In the genomic region with DNA sequence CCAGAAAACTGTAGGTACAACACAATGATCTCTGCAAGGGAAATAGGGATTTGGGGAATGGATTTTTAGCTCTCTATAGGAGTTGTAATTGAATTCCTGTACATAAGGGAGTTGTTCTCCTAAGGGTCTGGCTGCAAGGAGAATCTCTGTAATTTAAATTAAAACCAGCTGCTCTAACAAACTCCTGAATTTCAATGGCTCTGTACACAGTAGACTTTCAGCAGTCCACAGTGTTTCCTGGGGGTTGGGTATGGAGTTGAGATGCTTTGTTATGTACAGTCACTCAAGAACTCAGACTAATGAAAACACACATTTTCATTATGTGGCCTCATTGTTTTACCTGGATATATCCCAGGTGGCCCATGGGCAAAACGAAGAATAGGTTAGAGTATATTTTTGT, we compare ENCODE assay signal across 34 cellular contexts.
A peak's percentile ranks its signal among the peaks of the same experiment; 100 is the strongest.
DNase-seq lines count a peak whose midpoint lies in the region; ATAC-seq, FAIRE-seq and TF ChIP-seq lines count a peak whose summit lies in the region.
"Had no signal": no experiment of that assay in that cellular context is flagged by ENCODE, and none has a peak within 500 bp of the region (broad histone marks: within the 10 kb centered on the region; RNA-seq: fewer than 3 reads in every experiment).

No MANE protein-coding gene starts in this region.

- H3K4me3 ChIP-seq in AG10803 (ENCODE audit: low read length) (no peak overlapping the region), HEK293 (ENCODE audit: low read depth, low read length) (no peak overlapping the region), astrocyte (ENCODE audit: insufficient read depth, low read depth, low read length) (no peak overlapping the region), fibroblast of villous mesenchyme (ENCODE audit: low read depth, low read length) (no peak overlapping the region)
- H3K4me3 ChIP-seq: neural progenitor cell, thoracic aorta, uterus had no signal

- H3K36me3 ChIP-seq in HEK293 (ENCODE audit: control insufficient read depth in 2 of 2, insufficient read depth in 1 of 2, low read length in 2 of 2) (no peaks in the 10 kb centered on the region), astrocyte (ENCODE audit: insufficient read depth, low read length) (no peaks in the 10 kb centered on the region)
- H3K36me3 ChIP-seq: neural progenitor cell, thoracic aorta, uterus had no signal

- H3K27me3 ChIP-seq in astrocyte (ENCODE audit: insufficient read depth, low read length): no peaks in the 10 kb centered on the region
- H3K27me3 ChIP-seq: neural progenitor cell, uterus had no signal

- H3K9me3 ChIP-seq in HEK293 (ENCODE audit: control insufficient read depth, insufficient read depth, low read depth, low read length) (no peaks in the 10 kb centered on the region), astrocyte (ENCODE audit: insufficient read depth, low read depth, low read length) (no peaks in the 10 kb centered on the region)
- H3K9me3 ChIP-seq: thoracic aorta, uterus had no signal

- H3K4me2 ChIP-seq in astrocyte (ENCODE audit: low read length): no peak overlapping the region
- H3K4me2 ChIP-seq: neural progenitor cell had no signal

- H3K4me1 ChIP-seq in HEK293 (ENCODE audit: control insufficient read depth, insufficient read depth, low read length) (peaks cover 7% of the 10 kb centered on the region), astrocyte (ENCODE audit: insufficient read depth, low read length) (peaks cover 4% of the 10 kb centered on the region)
- H3K4me1 ChIP-seq: neural progenitor cell, uterus had no signal

- no peak overlapping the region for H3K4me3 Mint-ChIP-seq in astrocyte (ENCODE audit: unreplicated experiment)
- no peak overlapping the region for H3K4me3 Mint-ChIP-seq in activated T-cell treated with anti-CD3 and anti-CD28 coated beads, Interleukin-2, amount 50 U/mL, for 4 hours
- H3K4me3 Mint-ChIP-seq: activated CD8-positive, alpha-beta T cell treated with anti-CD3 and anti-CD28 coated beads for 36 hours; activated naive CD4-positive, alpha-beta T cell treated with anti-CD3 and anti-CD28 coated beads, Interleukin-2, amount 10 ng/mL, durations not matched to agents 7 days and 5 days; activated T-helper 17 cell treated with anti-CD3 and anti-CD28 coated beads, Interleukin-2, amount 50 U/mL, for 72 hours; B cell; CD8-positive, alpha-beta T cell; H9; memory B cell; neural progenitor cell; stimulated activated naive CD8-positive, alpha-beta T cell treated with anti-CD3 and anti-CD28 coated beads, Interleukin-15, amount 100 ng/mL, for 72 hours had no signal

- no peak overlapping the region for H2AFZ ChIP-seq in astrocyte (ENCODE audit: low read depth, low read length)
- H2AFZ ChIP-seq: neural progenitor cell had no signal

- H3K27ac ChIP-seq in HEK293 (ENCODE audit: extremely low read depth, low read depth, low read length) (no peak overlapping the region), astrocyte (ENCODE audit: low read depth, low read length) (no peak overlapping the region)
- H3K27ac ChIP-seq: neural progenitor cell, thoracic aorta, uterus had no signal

- no peak overlapping the region for H3K9ac ChIP-seq in astrocyte (ENCODE audit: low read length)
- H3K9ac ChIP-seq: neural progenitor cell had no signal

- no peaks in the 10 kb centered on the region for H3K36me3 Mint-ChIP-seq in astrocyte (ENCODE audit: low read depth, unreplicated experiment)
- H3K36me3 Mint-ChIP-seq in activated T-cell treated with anti-CD3 and anti-CD28 coated beads, Interleukin-2, amount 50 U/mL, for 4 hours (ENCODE audit: insufficient read depth): no peaks in the 10 kb centered on the region
- H3K36me3 Mint-ChIP-seq: activated naive CD4-positive, alpha-beta T cell treated with anti-CD3 and anti-CD28 coated beads, Interleukin-2, amount 10 ng/mL, durations not matched to agents 7 days and 5 days; CD8-positive, alpha-beta T cell; memory B cell; neural progenitor cell had no signal

- H4K20me1 ChIP-seq in astrocyte (ENCODE audit: insufficient read depth, low read length): no peaks in the 10 kb centered on the region

- no peak for TF ChIP-seq CTCF in AG10803 (conservative IDR thresholded peaks at IDR 0.05; ENCODE audit: low read length)
- no peak for TF ChIP-seq CTCF in HEK293 (tag by site-specific recombination; IDR thresholded peaks at IDR 0.05)
- TF ChIP-seq CTCF in astrocyte (IDR thresholded peaks at IDR 0.05; ENCODE audit: insufficient read depth, low read depth, low read length): no peak
- no peak for TF ChIP-seq CTCF in fibroblast of villous mesenchyme (IDR thresholded peaks at IDR 0.05; ENCODE audit: insufficient read depth, low read depth, low read length)

- H3K4me1 Mint-ChIP-seq in astrocyte (ENCODE audit: low read depth, unreplicated experiment): peaks cover 26% of the 10 kb centered on the region
- H3K4me1 Mint-ChIP-seq in activated T-cell treated with anti-CD3 and anti-CD28 coated beads, Interleukin-2, amount 50 U/mL, for 4 hours (ENCODE audit: low read depth): no peaks in the 10 kb centered on the region
- H3K4me1 Mint-ChIP-seq: activated naive CD4-positive, alpha-beta T cell treated with anti-CD3 and anti-CD28 coated beads, Interleukin-2, amount 10 ng/mL, durations not matched to agents 7 days and 5 days; activated T-helper 17 cell treated with anti-CD3 and anti-CD28 coated beads, Interleukin-2, amount 50 U/mL, for 72 hours; stimulated activated naive CD8-positive, alpha-beta T cell treated with anti-CD3 and anti-CD28 coated beads, Interleukin-15, amount 100 ng/mL, for 72 hours had no signal

- intact Hi-C loops in Right ventricle myocardium superior (cut with DNase I): no loop called here

- H3K9me3 Mint-ChIP-seq in astrocyte (ENCODE audit: unreplicated experiment): no peaks in the 10 kb centered on the region
- peaks cover 7% of the 10 kb centered on the region for H3K9me3 Mint-ChIP-seq in activated T-cell treated with anti-CD3 and anti-CD28 coated beads, Interleukin-2, amount 50 U/mL, for 4 hours
- H3K9me3 Mint-ChIP-seq: activated naive CD4-positive, alpha-beta T cell treated with anti-CD3 and anti-CD28 coated beads, Interleukin-2, amount 10 ng/mL, durations not matched to agents 7 days and 5 days; H9; memory B cell; neural progenitor cell had no signal

- ATAC-seq in activated T-cell treated with anti-CD3 and anti-CD28 coated beads, Interleukin-2, amount 50 U/mL, for 4 hours: no peak
- no peak for ATAC-seq in Right ventricle myocardium superior (ENCODE audit: poor library complexity)
- ATAC-seq: activated CD8-positive, alpha-beta T cell treated with anti-CD3 and anti-CD28 coated beads for 36 hours; activated T-helper 17 cell treated with anti-CD3 and anti-CD28 coated beads, Interleukin-2, amount 50 U/mL, for 72 hours; CD8-positive, alpha-beta T cell; left lobe of liver; right cardiac atrium; stimulated activated naive CD8-positive, alpha-beta T cell treated with anti-CD3 and anti-CD28 coated beads, Interleukin-15, amount 100 ng/mL, for 72 hours had no signal

- no peaks in the 10 kb centered on the region for H3K27me3 Mint-ChIP-seq in astrocyte (ENCODE audit: low read depth, unreplicated experiment)
- H3K27me3 Mint-ChIP-seq in activated T-cell treated with anti-CD3 and anti-CD28 coated beads, Interleukin-2, amount 50 U/mL, for 4 hours (ENCODE audit: low read depth): no peaks in the 10 kb centered on the region
- H3K27me3 Mint-ChIP-seq: activated CD8-positive, alpha-beta T cell treated with anti-CD3 and anti-CD28 coated beads for 36 hours; activated naive CD4-positive, alpha-beta T cell treated with anti-CD3 and anti-CD28 coated beads, Interleukin-2, amount 10 ng/mL, durations not matched to agents 7 days and 5 days; activated T-helper 17 cell treated with anti-CD3 and anti-CD28 coated beads, Interleukin-2, amount 50 U/mL, for 72 hours; B cell; stimulated activated naive CD8-positive, alpha-beta T cell treated with anti-CD3 and anti-CD28 coated beads, Interleukin-15, amount 100 ng/mL, for 72 hours had no signal

- CTCF ChIA-PET in HEK293 (lab: Yijun Ruan, JAX): interaction anchor here (0.9 to 6.5 kb wide), 8 partner anchors 10 to 873 kb away, joined by 3 to 93 read pairs (median 4); no protein-coding TSS in a partner anchor

- peak; percentile 59 for FAIRE-seq in astrocyte (lab: Jason Lieb, UNC)
- FAIRE-seq: A204.1, bronchial epithelial cell, endothelial cell of umbilical vein, islet of Langerhans had no signal

- POLR2A ChIA-PET in HEK293 (lab: Yijun Ruan, JAX): interaction anchor here (1.2 kb wide), 1 partner anchor 9 kb away, joined by 4 read pairs; no protein-coding TSS in a partner anchor

- H3K27ac Mint-ChIP-seq in astrocyte (ENCODE audit: unreplicated experiment): peak overlapping the region; percentile 67
- H3K27ac Mint-ChIP-seq: activated CD8-positive, alpha-beta T cell treated with anti-CD3 and anti-CD28 coated beads for 36 hours; activated naive CD4-positive, alpha-beta T cell treated with anti-CD3 and anti-CD28 coated beads, Interleukin-2, amount 10 ng/mL, durations not matched to agents 7 days and 5 days; activated T-helper 17 cell treated with anti-CD3 and anti-CD28 coated beads, Interleukin-2, amount 50 U/mL, for 72 hours; B cell; CD8-positive, alpha-beta T cell; memory B cell; neural progenitor cell; stimulated activated naive CD8-positive, alpha-beta T cell treated with anti-CD3 and anti-CD28 coated beads, Interleukin-15, amount 100 ng/mL, for 72 hours had no signal

- no peaks in the 10 kb centered on the region for H3K79me2 ChIP-seq in astrocyte (ENCODE audit: insufficient read depth, low read length)

- peak; percentile 73 for DNase-seq in AG10803 (ENCODE audit: low read depth)
- DNase-seq in astrocyte (ENCODE audit: low read depth): no peak
- DNase-seq in fibroblast of villous mesenchyme (ENCODE audit: low read depth): peak; percentile 22
- no peak for DNase-seq in activated T-cell treated with anti-CD3 and anti-CD28 coated beads, Interleukin-2, amount 50 U/mL, for 4 hours
- no peak for DNase-seq in NCI-H345 (lab: John Stamatoyannopoulos, UW)
- no peak for DNase-seq in globus pallidus (ENCODE audit: low spot score)
- no peak for DNase-seq in Right ventricle myocardium superior
- DNase-seq: activated CD4-positive, CD25-positive, alpha-beta regulatory T cell treated with anti-CD3 and anti-CD28 coated beads, Interleukin-2, amount 50 U/mL, for 72 hours; activated CD8-positive, alpha-beta memory T cell treated with anti-CD3 and anti-CD28 coated beads, Interleukin-2, amount 50 U/mL, for 48 hours; activated CD8-positive, alpha-beta T cell treated with anti-CD3 and anti-CD28 coated beads for 36 hours; activated naive CD4-positive, alpha-beta T cell treated with anti-CD3 and anti-CD28 coated beads, Interleukin-2, amount 10 ng/mL, durations not matched to agents 7 days and 5 days; CD8-positive, alpha-beta T cell; H9; head of caudate nucleus; IMR-90; NCI-H1436; NCI-H2107; posterior cingulate gyrus; right cardiac atrium; stimulated activated CD4-positive, alpha-beta T cell treated with anti-CD3 and anti-CD28 coated beads, Interleukin-2, amount 100 ng/mL, for 24 hours; stimulated activated CD8-positive, alpha-beta memory T cell treated with anti-CD3 and anti-CD28 coated beads, Interleukin-4, amount 100 ng/mL, for 48 hours; stimulated activated naive CD8-positive, alpha-beta T cell treated with anti-CD3 and anti-CD28 coated beads, Interleukin-15, amount 100 ng/mL, for 72 hours; uterus had no signal

TF ChIP-seq in HEK293, 187 proteins besides CTCF, POLR2A, EP300 and RAD21:
- TF ChIP-seq WT1 (tag by site-specific recombination; IDR thresholded peaks at IDR 0.05) (peak; percentile 62; the same call in 1 of the 2 replicates), ZNF140 (tag by site-specific recombination; IDR thresholded peaks at IDR 0.05) (no peak), ZNF112 (tag by site-specific recombination; IDR thresholded peaks at IDR 0.05) (no peak)

Comparison
In these comparisons a context has a peak if more than half of its experiments do, and no peak if none do; other contexts are left out.
1. DNase-seq: peak in AG10803 (single experiment) and fibroblast of villous mesenchyme (single experiment); none in astrocyte (single experiment), activated T-cell treated with anti-CD3 and anti-CD28 coated beads, Interleukin-2, amount 50 U/mL, for 4 hours (single experiment), NCI-H345 (single experiment), globus pallidus (single experiment) and Right ventricle myocardium superior (single experiment).